8 cellular contexts compared by ENCODE assay signal in the genomic region with DNA sequence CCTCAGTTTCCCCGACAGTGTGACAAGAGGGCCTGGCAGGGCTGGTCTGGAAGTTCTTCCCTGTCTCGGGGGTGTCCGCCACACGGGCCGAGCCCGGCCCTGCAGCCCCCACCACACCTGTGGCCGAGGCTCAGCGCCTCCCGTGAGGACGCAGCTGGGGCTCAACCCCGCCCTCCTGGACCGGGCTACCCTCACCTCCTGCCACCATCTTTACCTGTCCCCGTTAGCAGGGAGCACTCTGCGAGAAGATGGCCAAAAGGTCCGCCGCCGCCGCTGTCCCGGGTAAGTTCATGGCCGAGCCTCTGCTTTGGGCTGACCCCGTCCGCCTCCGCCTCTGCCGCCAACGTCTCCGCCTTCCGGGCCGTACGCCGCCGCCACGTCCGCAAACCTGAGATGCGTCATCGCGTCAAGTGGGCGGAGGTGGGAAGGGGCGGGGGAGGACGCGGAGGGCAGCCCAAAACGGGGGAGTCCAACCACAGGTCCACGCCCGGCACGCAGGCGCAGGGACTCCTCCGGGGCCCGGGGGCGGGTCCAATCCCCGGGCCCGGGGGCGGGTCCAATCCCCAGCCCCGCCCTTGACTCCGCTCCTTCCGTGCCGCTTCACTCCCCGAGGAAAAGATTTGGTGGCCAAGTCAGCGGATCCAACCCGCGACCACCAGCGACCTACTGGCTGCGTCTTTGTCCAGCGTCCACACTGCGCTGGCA. TPM values are rescaled to one million over a fixed set of nuclear protein-coding genes. Genes with fewer than 3 reads are reported as not detected.
DNase-seq lines count a peak whose midpoint lies in the region; ATAC-seq, FAIRE-seq and TF ChIP-seq lines count a peak whose summit lies in the region.

LYSMD3 (minus strand) TSS at position 351 of the 705 bp plus-strand sequence. CDS start 4,295 bp downstream, outside the sequence.

- no peaks in the 10 kb centered on the region for H3K27me3 Mint-ChIP-seq in progenitor cell of endocrine pancreas

- no peaks in the 10 kb centered on the region for H3K9me3 Mint-ChIP-seq in progenitor cell of endocrine pancreas (ENCODE audit: low read depth)

- DNase-seq in GM12891 (ENCODE audit: insufficient read length, low spot score) (peak; percentile 87), NCI-H1436 (lab: John Stamatoyannopoulos, UW) (peak; percentile 96), T-helper 1 cell (peak; percentile 94 to 98 (median 96)), amniotic epithelial cell (ENCODE audit: low read depth) (peak; percentile 93), left cardiac atrium (peak; percentile 98), progenitor cell of endocrine pancreas (ENCODE audit: low spot score, unreplicated experiment) (peak; percentile 95), ureter (ENCODE audit: low spot score) (peak; percentile 99)

- H3K4me1 Mint-ChIP-seq in progenitor cell of endocrine pancreas (ENCODE audit: low read depth) = peaks cover 19% of the 10 kb centered on the region

- H3K36me3 Mint-ChIP-seq in progenitor cell of endocrine pancreas (ENCODE audit: insufficient read depth) = peaks cover 6% of the 10 kb centered on the region

- peak within 1 kb of the TSS; percentile 99 for H3K4me3 Mint-ChIP-seq in progenitor cell of endocrine pancreas (ENCODE audit: low read depth)

- intact Hi-C loops in left cardiac atrium (cut with DNase I) = loop anchor here in 1 of 2 donors (2.0 kb wide), 1 partner anchor 55 kb away; the partner anchor contains the start of genes MBLAC2 and POLR3G

- peak; percentile 92 for ATAC-seq in HG02798 (IDR thresholded peaks at IDR 0.05; ENCODE audit: poor library complexity, unreplicated experiment)
- ATAC-seq in left cardiac atrium = peak; percentile 99 to 100

- TF ChIP-seq POLR2A in GM12891 (IDR thresholded peaks at IDR 0.05; ENCODE audit: low read depth, low read length) = peak; percentile 52

- FAIRE-seq in GM12891 (lab: Jason Lieb, UNC) = peak; percentile 99

- H3K27ac Mint-ChIP-seq in progenitor cell of endocrine pancreas = peak within 1 kb of the TSS; percentile 99

- no peak for TF ChIP-seq CTCF in progenitor cell of endocrine pancreas (IDR thresholded peaks at IDR 0.05; ENCODE audit: unreplicated experiment)

TF ChIP-seq in GM12891, 5 proteins besides CTCF, POLR2A, EP300 and RAD21:
- TF ChIP-seq PAX5 (IDR thresholded peaks at IDR 0.05; ENCODE audit: insufficient read depth, low read length, severe bottlenecking) = no peak
- TF ChIP-seq POU2F2 (IDR thresholded peaks at IDR 0.05; ENCODE audit: low read depth, low read length) = peak; percentile 6; the same call in 1 of the 2 replicates
- TF ChIP-seq SPI1 (IDR thresholded peaks at IDR 0.05; ENCODE audit: low read depth, low read length) = no peak
- peak; percentile 42; the same call in 1 of the 2 replicates for TF ChIP-seq TAF1 (IDR thresholded peaks at IDR 0.05; ENCODE audit: low read depth, low read length)
- TF ChIP-seq POLR2AphosphoS5 (IDR thresholded peaks at IDR 0.05; ENCODE audit: low read depth, low read length) = peak; percentile 59; the same call in 1 of the 2 replicates
TF ChIP-seq in GM12891: peak in this region for 3.

RNA-seq across cellular contexts. Expression of gene LYSMD3, which starts in this region (rescaled TPM):
- polyA plus RNA-seq in GM12891 (2012; ENCODE audit: low read depth, missing spikeins) = 5.5 TPM
- 10 to 100 TPM; 17.3 to 30.0 TPM for total RNA-seq in left cardiac atrium
- total RNA-seq in progenitor cell of endocrine pancreas = 16.4 and 17.2 TPM in 2 replicates
- 15.1 TPM for total RNA-seq in ureter

Comparison
In these comparisons a context has a peak if more than half of its experiments do, and no peak if none do; other contexts are left out.
1. Peak in every context shown above with its lines: DNase-seq and ATAC-seq.